In genomic region chr22:39183991-39184585, GRCh38 we compare ENCODE assay signal across 11 cellular contexts. TPM values are rescaled to one million over a fixed set of nuclear protein-coding genes. Genes with fewer than 3 reads are reported as not detected.
DNase-seq lines count a peak whose midpoint lies in the region; ATAC-seq and TF ChIP-seq lines count a peak whose summit lies in the region.
"Had no signal": no experiment of that assay in that cellular context is flagged by ENCODE, and none has a peak within 500 bp of the region (broad histone marks: within the 10 kb centered on the region; RNA-seq: fewer than 3 reads in every experiment).

No MANE protein-coding gene starts in this region.

- no peak overlapping the region for H3K9ac ChIP-seq in rectal smooth muscle tissue (ENCODE audit: low read length)

- TF ChIP-seq CTCF in left ventricle myocardium inferior (IDR thresholded peaks at IDR 0.05; ENCODE audit: borderline replicate concordance) (no peak), GM10266 (IDR thresholded peaks at IDR 0.05; ENCODE audit: control insufficient read depth, insufficient read depth, low read depth, missing control alignments) (no peak)

- no peaks in the 10 kb centered on the region for H3K36me3 ChIP-seq in SJCRH30
- no peaks in the 10 kb centered on the region for H3K36me3 ChIP-seq in left ventricle myocardium inferior
- no peaks in the 10 kb centered on the region for H3K36me3 ChIP-seq in rectal smooth muscle tissue (ENCODE audit: control insufficient read depth, insufficient read depth, low read length)
- H3K36me3 ChIP-seq: thyroid gland had no signal

- no peak overlapping the region for H3K27ac ChIP-seq in SJCRH30
- peak overlapping the region; percentile 77 for H3K27ac ChIP-seq in left ventricle myocardium inferior (replicated peaks)
- peak overlapping the region; percentile 59 for H3K27ac ChIP-seq in rectal smooth muscle tissue (ENCODE audit: low read depth, low read length)

- intact Hi-C loops in left ventricle myocardium inferior (cut with micrococcal nuclease): no loop called here

- DNase-seq in ELF-1 (ENCODE audit: low read depth, low spot score) (peak; percentile 44), SJCRH30 (peak; percentile 32 to 68), left ventricle myocardium inferior (no peak), GM10266 (ENCODE audit: extremely low spot score) (no peak)
- DNase-seq in activated naive CD4-positive, alpha-beta T cell treated with anti-CD3 and anti-CD28 coated beads, Interleukin-2, amount 50 U/mL, for 16 hours: no peak
- DNase-seq: DMS153, SHP77 treated with DMSO at 0.1 percent for 48 hours, thyroid gland had no signal

- H3K4me3 ChIP-seq in SJCRH30 (no peak overlapping the region), left ventricle myocardium inferior (no peak overlapping the region), rectal smooth muscle tissue (ENCODE audit: low read length) (no peak overlapping the region)
- H3K4me3 ChIP-seq: thyroid gland had no signal

- ATAC-seq in GM19035 (IDR thresholded peaks at IDR 0.05; ENCODE audit: unreplicated experiment) (no peak), GM19351 (IDR thresholded peaks at IDR 0.05; ENCODE audit: unreplicated experiment) (no peak)

- H3K9me3 ChIP-seq in SJCRH30 (replicated peaks): no peaks in the 10 kb centered on the region
- peaks cover 10% of the 10 kb centered on the region for H3K9me3 ChIP-seq in left ventricle myocardium inferior (replicated peaks)
- H3K9me3 ChIP-seq: thyroid gland had no signal

- H3K27me3 ChIP-seq in SJCRH30: no peaks in the 10 kb centered on the region
- no peaks in the 10 kb centered on the region for H3K27me3 ChIP-seq in left ventricle myocardium inferior (ENCODE audit: low read depth)
- no peaks in the 10 kb centered on the region for H3K27me3 ChIP-seq in rectal smooth muscle tissue (ENCODE audit: control insufficient read depth, insufficient read depth, low read length)
- H3K27me3 ChIP-seq: thyroid gland had no signal

- H3K4me1 ChIP-seq in SJCRH30: peaks cover 5% of the 10 kb centered on the region; the same call in 1 of the 2 replicates
- H3K4me1 ChIP-seq in left ventricle myocardium inferior: peaks cover 41% of the 10 kb centered on the region
- no peaks in the 10 kb centered on the region for H3K4me1 ChIP-seq in rectal smooth muscle tissue (ENCODE audit: control insufficient read depth, insufficient read depth, low read length)
- H3K4me1 ChIP-seq: thyroid gland had no signal

RNA-seq across cellular contexts. Expression of gene CBX7, which starts 31.6 kb away (rescaled TPM):
- total RNA-seq in SJCRH30 (2014; rRNA removed; shearing (Covaris generic)): 0.35 and 0.65 TPM in 2 replicates
- 85.4 TPM for total RNA-seq in left ventricle myocardium inferior

Comparison
In these comparisons a context has a peak if more than half of its experiments do, and no peak if none do; other contexts are left out.
1. DNase-seq: peak in ELF-1 (single experiment) and SJCRH30 (2 of 2); none in left ventricle myocardium inferior (single experiment), GM10266 (single experiment) and activated naive CD4-positive, alpha-beta T cell treated with anti-CD3 and anti-CD28 coated beads, Interleukin-2, amount 50 U/mL, for 16 hours (single experiment).
2. RNA of gene CBX7, which starts 31.6 kb away (total RNA-seq): 85.4 TPM in left ventricle myocardium inferior (single experiment); 0.35 to 0.65 TPM in SJCRH30; every median in the first group is over 10 times any median in the second.